ENCODE assay signal across 16 cellular contexts in the genomic region with DNA sequence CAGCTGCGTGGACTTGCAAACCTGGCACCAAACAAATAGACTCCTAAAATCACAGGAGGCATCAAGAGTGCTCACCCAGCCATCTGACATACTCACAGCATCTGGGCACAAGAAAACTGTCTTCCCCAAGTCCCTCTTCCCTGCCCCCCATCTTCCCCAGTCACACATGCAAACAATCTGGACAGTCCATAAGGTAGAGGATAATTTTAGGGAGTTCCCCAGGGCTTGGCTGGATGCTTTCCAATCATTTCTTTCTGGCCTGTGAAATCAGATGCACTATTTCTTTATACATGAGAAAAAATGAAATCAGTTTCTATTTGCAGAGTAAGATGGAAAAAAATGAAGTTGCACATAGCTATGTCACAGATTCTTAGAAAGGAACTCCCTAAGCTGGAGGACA.
DNase-seq lines count a peak whose midpoint lies in the region; ATAC-seq lines count a peak whose summit lies in the region.
"Had no signal": no experiment of that assay in that cellular context is flagged by ENCODE, and none has a peak within 500 bp of the region (broad histone marks: within the 10 kb centered on the region; RNA-seq: fewer than 3 reads in every experiment).

No MANE protein-coding gene starts in this region.

- peaks cover 9% of the 10 kb centered on the region for H3K4me1 Mint-ChIP-seq in activated naive CD8-positive, alpha-beta T cell treated with anti-CD3 and anti-CD28 coated beads for 36 hours
- H3K4me1 Mint-ChIP-seq: CD4-positive, CD25-positive, alpha-beta regulatory T cell had no signal

- no peak overlapping the region for H3K4me3 Mint-ChIP-seq in activated naive CD8-positive, alpha-beta T cell treated with anti-CD3 and anti-CD28 coated beads for 36 hours

- no peak overlapping the region for H3K27ac Mint-ChIP-seq in activated naive CD8-positive, alpha-beta T cell treated with anti-CD3 and anti-CD28 coated beads for 36 hours
- H3K27ac Mint-ChIP-seq: CD4-positive, CD25-positive, alpha-beta regulatory T cell had no signal

- no peak for ATAC-seq in HG02870 (IDR thresholded peaks at IDR 0.05; ENCODE audit: unreplicated experiment)

- peak; percentile 3 for DNase-seq in NCI-H82 (lab: John Stamatoyannopoulos, UW)
- DNase-seq in NCI-H82 treated with DMSO at 0.1 percent for 48 hours (lab: John Stamatoyannopoulos, UW; ENCODE audit: unreplicated experiment), result no peak
- DNase-seq in NCI-H2171 treated with DMSO at 0.1 percent for 48 hours (lab: John Stamatoyannopoulos, UW), result peak; percentile 55
- peak; percentile 75 for DNase-seq in cerebellar cortex (ENCODE audit: low spot score)
- no peak for DNase-seq in activated naive CD8-positive, alpha-beta T cell treated with anti-CD3 and anti-CD28 coated beads for 36 hours
- DNase-seq in MV-4-11 (lab: John Stamatoyannopoulos, UW), result no peak
- DNase-seq: 8988T; ACHN; Calu3; CD4-positive, CD25-positive, alpha-beta regulatory T cell; DMS153; DMS79 treated with DMSO at 0.1 percent for 48 hours; EL; GDM1; GOT3 had no signal

- H3K27me3 Mint-ChIP-seq in activated naive CD8-positive, alpha-beta T cell treated with anti-CD3 and anti-CD28 coated beads for 36 hours, result peaks cover 47% of the 10 kb centered on the region
- H3K27me3 Mint-ChIP-seq: CD4-positive, CD25-positive, alpha-beta regulatory T cell had no signal

- H3K9me3 Mint-ChIP-seq in activated naive CD8-positive, alpha-beta T cell treated with anti-CD3 and anti-CD28 coated beads for 36 hours, result no peaks in the 10 kb centered on the region

- H3K36me3 Mint-ChIP-seq in activated naive CD8-positive, alpha-beta T cell treated with anti-CD3 and anti-CD28 coated beads for 36 hours, result no peaks in the 10 kb centered on the region
- H3K36me3 Mint-ChIP-seq: CD4-positive, CD25-positive, alpha-beta regulatory T cell had no signal

Comparison
In these comparisons a context has a peak if more than half of its experiments do, and no peak if none do; other contexts are left out.
1. DNase-seq: peak in NCI-H82 (single experiment), NCI-H2171 treated with DMSO at 0.1 percent for 48 hours (single experiment) and cerebellar cortex (single experiment); none in NCI-H82 treated with DMSO at 0.1 percent for 48 hours (single experiment), activated naive CD8-positive, alpha-beta T cell treated with anti-CD3 and anti-CD28 coated beads for 36 hours (single experiment) and MV-4-11 (single experiment).